ENCODE assay signal across 11 cellular contexts in genomic region chr13:101739382-101740178, GRCh38.
A peak's percentile ranks its signal among the peaks of the same experiment; 100 is the strongest.
DNase-seq lines count a peak whose midpoint lies in the region; ATAC-seq and TF ChIP-seq lines count a peak whose summit lies in the region.
"Had no signal": no experiment of that assay in that cellular context is flagged by ENCODE, and none has a peak within 500 bp of the region (broad histone marks: within the 10 kb centered on the region; RNA-seq: fewer than 3 reads in every experiment).

No MANE protein-coding gene starts in this region.

- intact Hi-C loops in ovary (cut with DNase I): no loop called here

- no peak overlapping the region for H3K4me3 ChIP-seq in ovary

- no peaks in the 10 kb centered on the region for H3K27me3 ChIP-seq in ovary

- no peak for TF ChIP-seq CTCF in ovary (IDR thresholded peaks at IDR 0.05)

- peak; percentile 81 for ATAC-seq in GM19372 (IDR thresholded peaks at IDR 0.05; ENCODE audit: low read depth, unreplicated experiment)
- ATAC-seq in HG02798 (IDR thresholded peaks at IDR 0.05; ENCODE audit: poor library complexity, unreplicated experiment): peak; percentile 95
- ATAC-seq in HG03520 (IDR thresholded peaks at IDR 0.05; ENCODE audit: unreplicated experiment): peak; percentile 82
- ATAC-seq: activated T-cell treated with anti-CD3 and anti-CD28 coated beads, Interleukin-2, amount 50 U/mL, for 4 hours had no signal

- H3K4me1 ChIP-seq in ovary (ENCODE audit: insufficient read depth): no peaks in the 10 kb centered on the region

- DNase-seq in renal cortical epithelial cell (ENCODE audit: low read depth): peak; percentile 97
- no peak for DNase-seq in NCI-H2196 (lab: John Stamatoyannopoulos, UW; ENCODE audit: unreplicated experiment)
- DNase-seq in NCI-H2029 (lab: John Stamatoyannopoulos, UW): no peak
- no peak for DNase-seq in ovary
- no peak for DNase-seq in NOMO-1 treated with dmso at 0.1 percent for 144 hours (lab: John Stamatoyannopoulos, UW; ENCODE audit: unreplicated experiment)
- DNase-seq: activated T-cell treated with anti-CD3 and anti-CD28 coated beads, Interleukin-2, amount 50 U/mL, for 4 hours; DMS53; MM.1S had no signal

- H3K27ac ChIP-seq in ovary: no peak overlapping the region

- H3K36me3 ChIP-seq in ovary: no peaks in the 10 kb centered on the region

- TF ChIP-seq EP300 in ovary (IDR thresholded peaks at IDR 0.05): no peak

- no peak for TF ChIP-seq POLR2A in ovary (IDR thresholded peaks at IDR 0.05)

- no peaks in the 10 kb centered on the region for H3K9me3 ChIP-seq in ovary

- 90 to 92% (median 90%) methylated on average over 9 of the region's 9 CpGs for WGBS in ovary, 3 donors
